ENCODE assay signal across 1 cellular context in genomic region chr20:10498196-10498595, GRCh38.
TF ChIP-seq lines count a peak whose summit lies in the region.

No MANE protein-coding gene starts in this region.

TF ChIP-seq in WTC11, 78 proteins besides CTCF, POLR2A, EP300 and RAD21 (continued from another document):
- TF ChIP-seq, protein P1, sequence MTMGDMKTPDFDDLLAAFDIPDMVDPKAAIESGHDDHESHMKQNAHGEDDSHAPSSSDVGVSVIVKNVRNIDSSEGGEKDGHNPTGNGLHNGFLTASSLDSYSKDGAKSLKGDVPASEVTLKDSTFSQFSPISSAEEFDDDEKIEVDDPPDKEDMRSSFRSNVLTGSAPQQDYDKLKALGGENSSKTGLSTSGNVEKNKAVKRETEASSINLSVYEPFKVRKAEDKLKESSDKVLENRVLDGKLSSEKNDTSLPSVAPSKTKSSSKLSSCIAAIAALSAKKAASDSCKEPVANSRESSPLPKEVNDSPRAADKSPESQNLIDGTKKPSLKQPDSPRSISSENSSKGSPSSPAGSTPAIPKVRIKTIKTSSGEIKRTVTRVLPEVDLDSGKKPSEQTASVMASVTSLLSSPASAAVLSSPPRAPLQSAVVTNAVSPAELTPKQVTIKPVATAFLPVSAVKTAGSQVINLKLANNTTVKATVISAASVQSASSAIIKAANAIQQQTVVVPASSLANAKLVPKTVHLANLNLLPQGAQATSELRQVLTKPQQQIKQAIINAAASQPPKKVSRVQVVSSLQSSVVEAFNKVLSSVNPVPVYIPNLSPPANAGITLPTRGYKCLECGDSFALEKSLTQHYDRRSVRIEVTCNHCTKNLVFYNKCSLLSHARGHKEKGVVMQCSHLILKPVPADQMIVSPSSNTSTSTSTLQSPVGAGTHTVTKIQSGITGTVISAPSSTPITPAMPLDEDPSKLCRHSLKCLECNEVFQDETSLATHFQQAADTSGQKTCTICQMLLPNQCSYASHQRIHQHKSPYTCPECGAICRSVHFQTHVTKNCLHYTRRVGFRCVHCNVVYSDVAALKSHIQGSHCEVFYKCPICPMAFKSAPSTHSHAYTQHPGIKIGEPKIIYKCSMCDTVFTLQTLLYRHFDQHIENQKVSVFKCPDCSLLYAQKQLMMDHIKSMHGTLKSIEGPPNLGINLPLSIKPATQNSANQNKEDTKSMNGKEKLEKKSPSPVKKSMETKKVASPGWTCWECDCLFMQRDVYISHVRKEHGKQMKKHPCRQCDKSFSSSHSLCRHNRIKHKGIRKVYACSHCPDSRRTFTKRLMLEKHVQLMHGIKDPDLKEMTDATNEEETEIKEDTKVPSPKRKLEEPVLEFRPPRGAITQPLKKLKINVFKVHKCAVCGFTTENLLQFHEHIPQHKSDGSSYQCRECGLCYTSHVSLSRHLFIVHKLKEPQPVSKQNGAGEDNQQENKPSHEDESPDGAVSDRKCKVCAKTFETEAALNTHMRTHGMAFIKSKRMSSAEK (CRISPR knock-in tag; IDR thresholded peaks at IDR 0.05; ENCODE audit: borderline replicate concordance), result no peak
- TF ChIP-seq ELF4 (CRISPR knock-in tag; IDR thresholded peaks at IDR 0.05; ENCODE audit: low read depth) (no peak), RELA (CRISPR knock-in tag; IDR thresholded peaks at IDR 0.05; ENCODE audit: borderline replicate concordance) (no peak), SOX15 (CRISPR knock-in tag; IDR thresholded peaks at IDR 0.05) (no peak), NR3C1 (CRISPR knock-in tag; conservative IDR thresholded peaks at IDR 0.05; ENCODE audit: low read depth) (no peak), ZNF423 (CRISPR knock-in tag; IDR thresholded peaks at IDR 0.05) (no peak), NFYB (CRISPR knock-in tag; conservative IDR thresholded peaks at IDR 0.05; ENCODE audit: low read depth) (no peak)
- TF ChIP-seq, protein P2, sequence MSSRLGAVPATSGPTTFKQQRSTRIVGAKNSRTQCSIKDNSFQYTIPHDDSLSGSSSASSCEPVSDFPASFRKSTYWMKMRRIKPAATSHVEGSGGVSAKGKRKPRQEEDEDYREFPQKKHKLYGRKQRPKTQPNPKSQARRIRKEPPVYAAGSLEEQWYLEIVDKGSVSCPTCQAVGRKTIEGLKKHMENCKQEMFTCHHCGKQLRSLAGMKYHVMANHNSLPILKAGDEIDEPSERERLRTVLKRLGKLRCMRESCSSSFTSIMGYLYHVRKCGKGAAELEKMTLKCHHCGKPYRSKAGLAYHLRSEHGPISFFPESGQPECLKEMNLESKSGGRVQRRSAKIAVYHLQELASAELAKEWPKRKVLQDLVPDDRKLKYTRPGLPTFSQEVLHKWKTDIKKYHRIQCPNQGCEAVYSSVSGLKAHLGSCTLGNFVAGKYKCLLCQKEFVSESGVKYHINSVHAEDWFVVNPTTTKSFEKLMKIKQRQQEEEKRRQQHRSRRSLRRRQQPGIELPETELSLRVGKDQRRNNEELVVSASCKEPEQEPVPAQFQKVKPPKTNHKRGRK (CRISPR knock-in tag; IDR thresholded peaks at IDR 0.05; ENCODE audit: borderline replicate concordance), result no peak
TF ChIP-seq in WTC11: peak in this region for 0.
